8 cellular contexts compared by ENCODE assay signal in genomic region chr3:131502530-131503327, GRCh38. TPM values are rescaled to one million over a fixed set of nuclear protein-coding genes. Genes with fewer than 3 reads are reported as not detected.
DNase-seq lines count a peak whose midpoint lies in the region; TF ChIP-seq lines count a peak whose summit lies in the region.

Gene MRPL3, minus strand, starts transcription at chr3:131502971. Its CDS starts 150 bp downstream, at chr3:131502821.

- H3K27me3 ChIP-seq in HAP-1 (ENCODE audit: low read depth) (peaks cover 4% of the 10 kb centered on the region; the same call in 1 of the 2 replicates), MG63 (no peaks in the 10 kb centered on the region)

- no peaks in the 10 kb centered on the region for H3K9me3 Mint-ChIP-seq in nephron progenitor cell
- no peaks in the 10 kb centered on the region for H3K9me3 Mint-ChIP-seq in stimulated activated naive CD8-positive, alpha-beta T cell treated with anti-CD3 and anti-CD28 coated beads, Interleukin-15, Interleukin-2, amounts not matched to agents 100 ng/mL and 50 ng/mL, for 24 hours

- peak within 1 kb of the TSS; percentile 94 for H3K4me3 ChIP-seq in HAP-1
- peak within 1 kb of the TSS; percentile 96 for H3K4me3 ChIP-seq in MG63
- H3K4me3 ChIP-seq in fibroblast of villous mesenchyme (ENCODE audit: low read depth, low read length) = peak within 1 kb of the TSS; percentile 95

- H3K27ac Mint-ChIP-seq in nephron progenitor cell = peak within 1 kb of the TSS; percentile 99
- peak within 1 kb of the TSS; percentile 98 for H3K27ac Mint-ChIP-seq in stimulated activated naive CD8-positive, alpha-beta T cell treated with anti-CD3 and anti-CD28 coated beads, Interleukin-15, Interleukin-2, amounts not matched to agents 100 ng/mL and 50 ng/mL, for 24 hours

- peaks cover 32% of the 10 kb centered on the region for H3K36me3 Mint-ChIP-seq in nephron progenitor cell (ENCODE audit: low read depth)
- H3K36me3 Mint-ChIP-seq in stimulated activated naive CD8-positive, alpha-beta T cell treated with anti-CD3 and anti-CD28 coated beads, Interleukin-15, Interleukin-2, amounts not matched to agents 100 ng/mL and 50 ng/mL, for 24 hours (ENCODE audit: low read depth) = peaks cover 45% of the 10 kb centered on the region

- H3K27me3 Mint-ChIP-seq in nephron progenitor cell (ENCODE audit: low read depth, poor library complexity) = peaks cover 38% of the 10 kb centered on the region
- H3K27me3 Mint-ChIP-seq in stimulated activated naive CD8-positive, alpha-beta T cell treated with anti-CD3 and anti-CD28 coated beads, Interleukin-15, Interleukin-2, amounts not matched to agents 100 ng/mL and 50 ng/mL, for 24 hours = no peaks in the 10 kb centered on the region

- H3K4me3 Mint-ChIP-seq in nephron progenitor cell = peak within 1 kb of the TSS; percentile 99
- H3K4me3 Mint-ChIP-seq in stimulated activated naive CD8-positive, alpha-beta T cell treated with anti-CD3 and anti-CD28 coated beads, Interleukin-15, Interleukin-2, amounts not matched to agents 100 ng/mL and 50 ng/mL, for 24 hours = peak within 1 kb of the TSS; percentile 99

- peak; percentile 89 for DNase-seq in G401 (ENCODE audit: low spot score)
- DNase-seq in HAP-1 (ENCODE audit: low spot score in 2 of 2) = peak; percentile 85 to 90
- peak; percentile 88 for DNase-seq in MG63
- peak; percentile 66 for DNase-seq in SIG-M5 (lab: John Stamatoyannopoulos, UW)
- DNase-seq in activated gamma-delta T cell (lab: John Stamatoyannopoulos, UW) = peak; percentile 61
- peak; percentile 92 for DNase-seq in fibroblast of villous mesenchyme (ENCODE audit: low read depth)
- peak; percentile 82 for DNase-seq in nephron progenitor cell

- in situ Hi-C loops in G401 (cut with HindIII; ENCODE audit: low sequenced_read_pairs) = no loop called here
- in situ Hi-C loops in HAP-1 (cut with MboI; ENCODE audit: low sequenced_read_pairs) = no loop called here

- TF ChIP-seq CTCF in fibroblast of villous mesenchyme (IDR thresholded peaks at IDR 0.05; ENCODE audit: insufficient read depth, low read depth, low read length) (no peak), nephron progenitor cell (IDR thresholded peaks at IDR 0.05) (no peak)

- peaks cover 36% of the 10 kb centered on the region for H3K36me3 ChIP-seq in HAP-1 (replicated peaks)
- peaks cover 38% of the 10 kb centered on the region for H3K36me3 ChIP-seq in MG63

- H3K9me3 ChIP-seq in HAP-1 (no peaks in the 10 kb centered on the region), MG63 (no peaks in the 10 kb centered on the region)

- H3K4me1 ChIP-seq in HAP-1 = peaks cover 11% of the 10 kb centered on the region

- H3K4me1 Mint-ChIP-seq in nephron progenitor cell = peaks cover 24% of the 10 kb centered on the region
- H3K4me1 Mint-ChIP-seq in stimulated activated naive CD8-positive, alpha-beta T cell treated with anti-CD3 and anti-CD28 coated beads, Interleukin-15, Interleukin-2, amounts not matched to agents 100 ng/mL and 50 ng/mL, for 24 hours (ENCODE audit: low read depth) = peaks cover 42% of the 10 kb centered on the region

RNA-seq across cellular contexts. Expression of gene MRPL3, which starts in this region (rescaled TPM):
- total RNA-seq in G401 (2014; rRNA removed; shearing (Covaris generic)) = 230 and 293 TPM in 2 replicates
- total RNA-seq in MG63 (2014; rRNA removed; shearing (Covaris generic); ENCODE audit: low replicate concordance) = 334 and 451 TPM in 2 replicates
- 98.9 and 123 TPM in 2 replicates for total RNA-seq in fibroblast of villous mesenchyme

Comparison
In these comparisons a context has a peak if more than half of its experiments do, and no peak if none do; other contexts are left out.
1. Peak in every context shown above with its lines: DNase-seq and H3K4me3 ChIP-seq.